In the genomic region with DNA sequence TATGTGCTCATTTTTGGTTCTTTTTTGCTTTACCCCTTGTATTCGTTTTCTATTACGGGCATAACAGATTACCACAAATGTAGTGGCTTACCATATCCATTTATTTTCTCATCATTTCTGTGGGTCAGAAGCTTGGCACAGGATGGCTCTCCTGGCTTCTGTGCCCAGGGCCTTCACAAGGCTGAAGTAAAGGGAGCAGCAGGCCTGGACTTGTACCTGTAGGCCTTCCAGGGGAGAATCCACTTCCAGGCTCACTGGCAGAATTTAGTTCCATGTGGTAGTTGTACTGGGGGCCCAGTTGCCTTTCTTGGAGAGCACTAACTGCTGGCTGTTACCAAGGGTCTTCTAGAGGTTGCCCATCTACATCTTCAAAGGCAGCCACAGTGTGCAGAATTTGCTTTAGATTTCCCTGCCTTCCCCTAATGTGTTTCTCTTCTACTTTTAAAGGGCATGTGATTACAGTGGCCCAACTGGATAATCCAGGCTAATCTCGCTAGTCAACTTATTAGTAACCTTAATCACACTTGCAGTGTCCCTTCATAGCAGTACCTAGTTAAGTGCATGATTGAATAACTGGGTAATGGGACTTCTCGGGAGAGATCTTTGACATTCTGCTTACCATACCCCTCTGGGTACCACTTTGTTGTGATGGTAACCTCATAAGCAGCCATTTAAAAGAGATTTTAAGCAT, we compare ENCODE assay signal across 1 cellular context.
TF ChIP-seq lines count a peak whose summit lies in the region.

No MANE protein-coding gene starts in this region.

TF ChIP-seq in K562, 482 proteins besides CTCF, POLR2A, EP300 and RAD21 (continued from another document):
- TF ChIP-seq, protein P1, sequence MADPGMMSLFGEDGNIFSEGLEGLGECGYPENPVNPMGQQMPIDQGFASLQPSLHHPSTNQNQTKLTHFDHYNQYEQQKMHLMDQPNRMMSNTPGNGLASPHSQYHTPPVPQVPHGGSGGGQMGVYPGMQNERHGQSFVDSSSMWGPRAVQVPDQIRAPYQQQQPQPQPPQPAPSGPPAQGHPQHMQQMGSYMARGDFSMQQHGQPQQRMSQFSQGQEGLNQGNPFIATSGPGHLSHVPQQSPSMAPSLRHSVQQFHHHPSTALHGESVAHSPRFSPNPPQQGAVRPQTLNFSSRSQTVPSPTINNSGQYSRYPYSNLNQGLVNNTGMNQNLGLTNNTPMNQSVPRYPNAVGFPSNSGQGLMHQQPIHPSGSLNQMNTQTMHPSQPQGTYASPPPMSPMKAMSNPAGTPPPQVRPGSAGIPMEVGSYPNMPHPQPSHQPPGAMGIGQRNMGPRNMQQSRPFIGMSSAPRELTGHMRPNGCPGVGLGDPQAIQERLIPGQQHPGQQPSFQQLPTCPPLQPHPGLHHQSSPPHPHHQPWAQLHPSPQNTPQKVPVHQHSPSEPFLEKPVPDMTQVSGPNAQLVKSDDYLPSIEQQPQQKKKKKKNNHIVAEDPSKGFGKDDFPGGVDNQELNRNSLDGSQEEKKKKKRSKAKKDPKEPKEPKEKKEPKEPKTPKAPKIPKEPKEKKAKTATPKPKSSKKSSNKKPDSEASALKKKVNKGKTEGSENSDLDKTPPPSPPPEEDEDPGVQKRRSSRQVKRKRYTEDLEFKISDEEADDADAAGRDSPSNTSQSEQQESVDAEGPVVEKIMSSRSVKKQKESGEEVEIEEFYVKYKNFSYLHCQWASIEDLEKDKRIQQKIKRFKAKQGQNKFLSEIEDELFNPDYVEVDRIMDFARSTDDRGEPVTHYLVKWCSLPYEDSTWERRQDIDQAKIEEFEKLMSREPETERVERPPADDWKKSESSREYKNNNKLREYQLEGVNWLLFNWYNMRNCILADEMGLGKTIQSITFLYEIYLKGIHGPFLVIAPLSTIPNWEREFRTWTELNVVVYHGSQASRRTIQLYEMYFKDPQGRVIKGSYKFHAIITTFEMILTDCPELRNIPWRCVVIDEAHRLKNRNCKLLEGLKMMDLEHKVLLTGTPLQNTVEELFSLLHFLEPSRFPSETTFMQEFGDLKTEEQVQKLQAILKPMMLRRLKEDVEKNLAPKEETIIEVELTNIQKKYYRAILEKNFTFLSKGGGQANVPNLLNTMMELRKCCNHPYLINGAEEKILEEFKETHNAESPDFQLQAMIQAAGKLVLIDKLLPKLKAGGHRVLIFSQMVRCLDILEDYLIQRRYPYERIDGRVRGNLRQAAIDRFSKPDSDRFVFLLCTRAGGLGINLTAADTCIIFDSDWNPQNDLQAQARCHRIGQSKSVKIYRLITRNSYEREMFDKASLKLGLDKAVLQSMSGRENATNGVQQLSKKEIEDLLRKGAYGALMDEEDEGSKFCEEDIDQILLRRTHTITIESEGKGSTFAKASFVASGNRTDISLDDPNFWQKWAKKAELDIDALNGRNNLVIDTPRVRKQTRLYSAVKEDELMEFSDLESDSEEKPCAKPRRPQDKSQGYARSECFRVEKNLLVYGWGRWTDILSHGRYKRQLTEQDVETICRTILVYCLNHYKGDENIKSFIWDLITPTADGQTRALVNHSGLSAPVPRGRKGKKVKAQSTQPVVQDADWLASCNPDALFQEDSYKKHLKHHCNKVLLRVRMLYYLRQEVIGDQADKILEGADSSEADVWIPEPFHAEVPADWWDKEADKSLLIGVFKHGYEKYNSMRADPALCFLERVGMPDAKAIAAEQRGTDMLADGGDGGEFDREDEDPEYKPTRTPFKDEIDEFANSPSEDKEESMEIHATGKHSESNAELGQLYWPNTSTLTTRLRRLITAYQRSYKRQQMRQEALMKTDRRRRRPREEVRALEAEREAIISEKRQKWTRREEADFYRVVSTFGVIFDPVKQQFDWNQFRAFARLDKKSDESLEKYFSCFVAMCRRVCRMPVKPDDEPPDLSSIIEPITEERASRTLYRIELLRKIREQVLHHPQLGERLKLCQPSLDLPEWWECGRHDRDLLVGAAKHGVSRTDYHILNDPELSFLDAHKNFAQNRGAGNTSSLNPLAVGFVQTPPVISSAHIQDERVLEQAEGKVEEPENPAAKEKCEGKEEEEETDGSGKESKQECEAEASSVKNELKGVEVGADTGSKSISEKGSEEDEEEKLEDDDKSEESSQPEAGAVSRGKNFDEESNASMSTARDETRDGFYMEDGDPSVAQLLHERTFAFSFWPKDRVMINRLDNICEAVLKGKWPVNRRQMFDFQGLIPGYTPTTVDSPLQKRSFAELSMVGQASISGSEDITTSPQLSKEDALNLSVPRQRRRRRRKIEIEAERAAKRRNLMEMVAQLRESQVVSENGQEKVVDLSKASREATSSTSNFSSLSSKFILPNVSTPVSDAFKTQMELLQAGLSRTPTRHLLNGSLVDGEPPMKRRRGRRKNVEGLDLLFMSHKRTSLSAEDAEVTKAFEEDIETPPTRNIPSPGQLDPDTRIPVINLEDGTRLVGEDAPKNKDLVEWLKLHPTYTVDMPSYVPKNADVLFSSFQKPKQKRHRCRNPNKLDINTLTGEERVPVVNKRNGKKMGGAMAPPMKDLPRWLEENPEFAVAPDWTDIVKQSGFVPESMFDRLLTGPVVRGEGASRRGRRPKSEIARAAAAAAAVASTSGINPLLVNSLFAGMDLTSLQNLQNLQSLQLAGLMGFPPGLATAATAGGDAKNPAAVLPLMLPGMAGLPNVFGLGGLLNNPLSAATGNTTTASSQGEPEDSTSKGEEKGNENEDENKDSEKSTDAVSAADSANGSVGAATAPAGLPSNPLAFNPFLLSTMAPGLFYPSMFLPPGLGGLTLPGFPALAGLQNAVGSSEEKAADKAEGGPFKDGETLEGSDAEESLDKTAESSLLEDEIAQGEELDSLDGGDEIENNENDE (IDR thresholded peaks at IDR 0.05; ENCODE audit: low read depth, low read length) = no peak
- no peak for TF ChIP-seq NR2C2 (CRISPR knock-in tag; IDR thresholded peaks at IDR 0.05)
- TF ChIP-seq NR2C2 (tag; IDR thresholded peaks at IDR 0.05) = 0 out of 2 replicates have a peak, but pooled peaks have one; percentile 1
- TF ChIP-seq SMARCA5 (IDR thresholded peaks at IDR 0.05) = no peak
- TF ChIP-seq HNRNPL (IDR thresholded peaks at IDR 0.05; ENCODE audit: low read depth, low read length) = no peak
- TF ChIP-seq ZNF696 (CRISPR knock-in tag; conservative IDR thresholded peaks at IDR 0.05) = no peak
- TF ChIP-seq, protein P2, sequence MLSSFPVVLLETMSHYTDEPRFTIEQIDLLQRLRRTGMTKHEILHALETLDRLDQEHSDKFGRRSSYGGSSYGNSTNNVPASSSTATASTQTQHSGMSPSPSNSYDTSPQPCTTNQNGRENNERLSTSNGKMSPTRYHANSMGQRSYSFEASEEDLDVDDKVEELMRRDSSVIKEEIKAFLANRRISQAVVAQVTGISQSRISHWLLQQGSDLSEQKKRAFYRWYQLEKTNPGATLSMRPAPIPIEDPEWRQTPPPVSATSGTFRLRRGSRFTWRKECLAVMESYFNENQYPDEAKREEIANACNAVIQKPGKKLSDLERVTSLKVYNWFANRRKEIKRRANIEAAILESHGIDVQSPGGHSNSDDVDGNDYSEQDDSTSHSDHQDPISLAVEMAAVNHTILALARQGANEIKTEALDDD (IDR thresholded peaks at IDR 0.05) = peak; percentile 94
- TF ChIP-seq MIER1 (IDR thresholded peaks at IDR 0.05; ENCODE audit: low read depth) = no peak
- no peak for TF ChIP-seq ATF1 (CRISPR knock-in tag; IDR thresholded peaks at IDR 0.05)
- no peak for TF ChIP-seq ATF1 (tag; IDR thresholded peaks at IDR 0.05)
- no peak for TF ChIP-seq PML (IDR thresholded peaks at IDR 0.05; ENCODE audit: low read length)
TF ChIP-seq in K562: peak in this region for 6.
